ENCODE assay signal across 18 cellular contexts in the genomic region with DNA sequence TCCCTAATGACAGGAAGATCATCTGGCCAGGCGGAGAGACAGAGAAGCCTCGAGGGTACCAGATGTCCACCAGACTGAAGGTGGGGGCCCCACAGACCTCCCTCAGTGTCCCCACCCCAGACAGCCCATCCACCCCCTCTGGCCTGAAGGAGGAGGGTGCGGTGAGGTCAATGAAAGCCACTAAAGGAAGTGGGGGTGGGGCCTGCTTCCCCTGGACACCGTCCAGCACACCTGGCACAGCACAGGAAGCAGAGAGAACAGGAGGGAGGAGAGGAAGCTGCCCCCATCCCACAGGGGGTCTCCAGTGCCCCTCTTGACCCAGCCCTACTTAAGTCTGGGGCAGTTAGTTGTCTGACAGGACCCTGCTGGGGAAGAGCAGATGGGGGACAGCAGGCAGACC. TPM values are rescaled to one million over a fixed set of nuclear protein-coding genes. Genes with fewer than 3 reads are reported as not detected.
A peak's percentile ranks its signal among the peaks of the same experiment; 100 is the strongest.
DNase-seq lines count a peak whose midpoint lies in the region; TF ChIP-seq lines count a peak whose summit lies in the region.
"Had no signal": no experiment of that assay in that cellular context is flagged by ENCODE, and none has a peak within 500 bp of the region (broad histone marks: within the 10 kb centered on the region; RNA-seq: fewer than 3 reads in every experiment).

No MANE protein-coding gene starts in this region.

- POLR2A ChIA-PET in OCI-LY7 (lab: Charles Lee): interaction anchor here (0.8 kb wide), 1 partner anchor 8 kb away, joined by 5 read pairs; no protein-coding TSS in a partner anchor

- H2AFZ ChIP-seq in OCI-LY7 (ENCODE audit: low read length): no peak overlapping the region

- CTCF ChIA-PET in OCI-LY7 (lab: Charles Lee; ENCODE audit: unreplicated experiment): no interaction called here

- H3K9ac ChIP-seq in BLaER1: peak overlapping the region; percentile 63; the same call in 1 of the 2 replicates

- H3K4me3 ChIP-seq in BLaER1 (peak overlapping the region; percentile 28; the same call in 1 of the 2 replicates), OCI-LY7 (ENCODE audit: low read depth, low read length, poor library complexity, severe bottlenecking) (no peak overlapping the region)
- H3K4me3 ChIP-seq: A549, SJCRH30 had no signal

- no TSS peak for BruUV-seq in OCI-LY7 (replicated peaks; lab: Mats Ljungman, UMichigan)

- no peaks in the 10 kb centered on the region for H3K9me2 ChIP-seq in OCI-LY7 (ENCODE audit: insufficient read depth, low read length)

- H3K79me2 ChIP-seq in OCI-LY7 (ENCODE audit: insufficient read depth, low read depth, low read length): no peaks in the 10 kb centered on the region

- peaks cover 14% of the 10 kb centered on the region; the same call in 1 of the 2 replicates for H4K20me1 ChIP-seq in BLaER1
- no peaks in the 10 kb centered on the region for H4K20me1 ChIP-seq in OCI-LY7 (ENCODE audit: insufficient read depth, low read length)

- peaks cover 36% of the 10 kb centered on the region for H3K4me1 ChIP-seq in BLaER1
- H3K4me1 ChIP-seq in OCI-LY7 (ENCODE audit: insufficient read depth, low read length, poor library complexity, severe bottlenecking): peaks cover 30% of the 10 kb centered on the region

- peak; percentile 24 for DNase-seq in DMS53 treated with DMSO at 0.1 percent for 48 hours (lab: John Stamatoyannopoulos, UW; ENCODE audit: unreplicated experiment)
- peak; percentile 29 for DNase-seq in NCI-H2196 (lab: John Stamatoyannopoulos, UW; ENCODE audit: unreplicated experiment)
- DNase-seq in OCI-LY7 (ENCODE audit: low spot score): no peak
- no peak for DNase-seq in posterior vena cava (ENCODE audit: low spot score)
- no peak for DNase-seq in activated CD4-positive, alpha-beta T cell treated with anti-CD3 and anti-CD28 coated beads, Interleukin-2, amount 50 U/mL, for 4 hours
- no peak for DNase-seq in NCI-H2107 treated with DMSO at 0.1 percent for 48 hours (lab: John Stamatoyannopoulos, UW; ENCODE audit: unreplicated experiment)
- no peak for DNase-seq in NCI-H2107 (lab: John Stamatoyannopoulos, UW)
- DNase-seq: COR-L47, DMS79 treated with DMSO at 0.1 percent for 48 hours, GDM1, NCI-H1048, NCI-H1436 treated with DMSO at 0.1 percent for 48 hours, PC-3, SJCRH30, T-helper 2 cell had no signal

- H3K36me3 ChIP-seq in BLaER1: peaks cover 3% of the 10 kb centered on the region; the same call in 1 of the 2 replicates
- no peaks in the 10 kb centered on the region for H3K36me3 ChIP-seq in OCI-LY7 (ENCODE audit: insufficient read depth, low read length)
- H3K36me3 ChIP-seq: SJCRH30 had no signal

- intact Hi-C loops in OCI-LY7 (cut with micrococcal nuclease; ENCODE audit: unreplicated experiment): loop anchor here (10.0 kb wide), 1 partner anchor 614 kb away; a partner anchor contains a TSS
- intact Hi-C loops in posterior vena cava (cut with DNase I): no loop called here

- no peak for TF ChIP-seq CTCF in OCI-LY7 (conservative IDR thresholded peaks at IDR 0.05; ENCODE audit: low read length)

- H3K9me3 ChIP-seq in BLaER1 (no peaks in the 10 kb centered on the region), OCI-LY7 (ENCODE audit: low read length) (no peaks in the 10 kb centered on the region)
- H3K9me3 ChIP-seq: A549, SJCRH30 had no signal

- H3K4me2 ChIP-seq in BLaER1: peak overlapping the region; percentile 96
- H3K4me2 ChIP-seq in OCI-LY7 (ENCODE audit: low read length): peak overlapping the region; percentile 23
- H3K4me2 ChIP-seq: A549 had no signal

- H3K27ac ChIP-seq in BLaER1 (peak overlapping the region; percentile 65), OCI-LY7 (ENCODE audit: low read depth, low read length, poor library complexity, severe bottlenecking) (no peak overlapping the region)
- H3K27ac ChIP-seq: A549, HL-60, SJCRH30 had no signal

- H3K27me3 ChIP-seq in BLaER1: no peaks in the 10 kb centered on the region
- H3K27me3 ChIP-seq: SJCRH30 had no signal

RNA-seq across cellular contexts. Expression of a gene that starts 11.2 kb away (rescaled TPM):
- total RNA-seq in OCI-LY7 (2014; rRNA removed; shearing (Covaris generic)): 0.21 TPM in 1 of 2 replicates, not detected in the other
- total RNA-seq in OCI-LY7 (2022): not detected in 2 replicates
- not detected for total RNA-seq in posterior vena cava

RNA-seq across cellular contexts. Expression of a gene that starts 13.2 kb away (rescaled TPM):
- total RNA-seq in OCI-LY7 (2014; rRNA removed; shearing (Covaris generic)): not detected in 2 replicates
- total RNA-seq in OCI-LY7 (2022) (not detected in 2 replicates), posterior vena cava (not detected)
- total RNA-seq: PC-3, SJCRH30 had no signal

RNA-seq across cellular contexts. Expression of a gene that starts 19.7 kb away (rescaled TPM):
- 0.06 TPM in 1 of 2 replicates, not detected in the other for total RNA-seq in OCI-LY7 (2014; rRNA removed; shearing (Covaris generic))
- total RNA-seq in OCI-LY7 (2022) (0.15 and 0.55 TPM in 2 replicates), posterior vena cava (not detected)

RNA-seq across cellular contexts. Expression of a gene that starts 29.7 kb away (rescaled TPM):
- total RNA-seq in OCI-LY7 (2014; rRNA removed; shearing (Covaris generic)): 34.8 and 38.6 TPM in 2 replicates
- total RNA-seq in OCI-LY7 (2022) (89.6 and 90.4 TPM in 2 replicates), posterior vena cava (10 to 100 TPM; 39.1 to 42.3 TPM)

RNA-seq across cellular contexts. Expression of a gene that starts 29.9 kb away (rescaled TPM):
- total RNA-seq in OCI-LY7 (2014; rRNA removed; shearing (Covaris generic)): 111 and 130 TPM in 2 replicates
- total RNA-seq in OCI-LY7 (2022): 71.0 and 75.1 TPM in 2 replicates
- total RNA-seq in posterior vena cava: 10 to 100 TPM; 40.4 to 44.6 TPM

Comparison
In these comparisons a context has a peak if more than half of its experiments do, and no peak if none do; other contexts are left out.
1. DNase-seq: peak in DMS53 treated with DMSO at 0.1 percent for 48 hours (single experiment) and NCI-H2196 (single experiment); none in OCI-LY7 (single experiment), posterior vena cava (single experiment), activated CD4-positive, alpha-beta T cell treated with anti-CD3 and anti-CD28 coated beads, Interleukin-2, amount 50 U/mL, for 4 hours (0 of 2), NCI-H2107 treated with DMSO at 0.1 percent for 48 hours (single experiment) and NCI-H2107 (single experiment).